9 cellular contexts compared by ENCODE assay signal in genomic region chrX:133850414-133850813, GRCh38.
"Had no signal": no experiment of that assay in that cellular context is flagged by ENCODE, and none has a peak within 500 bp of the region (broad histone marks: within the 10 kb centered on the region; RNA-seq: fewer than 3 reads in every experiment).

No MANE protein-coding gene starts in this region.

- H3K36me3 ChIP-seq: HAP-1 had no signal

- H3K4me2 ChIP-seq: KMS-11 had no signal

- FAIRE-seq: HTR-8/SVneo had no signal

- H3K4me3 ChIP-seq: GM23248, HAP-1 had no signal

- DNase-seq: GM23248, GOT3, H7, HFFc6, KBM-7 had no signal

- H3K27ac ChIP-seq: GM23248, KMS-11 had no signal

- H3K9me3 ChIP-seq: HAP-1 had no signal

- H2AFZ ChIP-seq: GM23248 had no signal

- H3K9ac ChIP-seq: GM23248, KMS-11 had no signal

- ATAC-seq: HCT116 had no signal
